Comparison of ENCODE assay signal across 27 cellular contexts in the genomic region with DNA sequence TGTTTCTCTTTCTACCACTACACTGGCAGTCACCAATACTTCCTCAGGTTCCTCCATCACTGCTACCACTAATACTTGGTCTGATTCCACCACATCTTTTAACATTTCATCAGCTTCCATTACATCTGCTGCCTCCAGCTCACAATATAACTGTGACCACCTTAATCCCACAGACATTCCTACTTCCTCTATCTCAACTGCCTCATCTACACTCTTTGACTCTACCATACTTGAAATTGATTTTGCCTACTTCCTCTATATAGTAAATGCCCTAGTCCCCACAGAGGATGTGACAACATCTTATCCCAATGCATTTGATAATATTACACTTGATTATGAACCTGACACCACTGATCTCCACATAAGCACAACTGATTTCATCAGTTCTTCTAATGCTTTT. TPM values are rescaled to one million over a fixed set of nuclear protein-coding genes. Genes with fewer than 3 reads are reported as not detected.
"Had no signal": no experiment of that assay in that cellular context is flagged by ENCODE, and none has a peak within 500 bp of the region (broad histone marks: within the 10 kb centered on the region; RNA-seq: fewer than 3 reads in every experiment).

No MANE protein-coding gene starts in this region.

- FAIRE-seq: islet of Langerhans had no signal

- DNase-seq: effector memory CD8-positive, alpha-beta T cell; gastrocnemius medialis; heart right ventricle; hypothalamus; mammary epithelial cell; naive thymus-derived CD4-positive, alpha-beta T cell; psoas muscle; retina; right lobe of liver; stimulated activated CD4-positive, alpha-beta T cell treated with anti-CD3 and anti-CD28 coated beads, Interleukin-4, amount 100 ng/mL, for 1 hour; stimulated activated CD8-positive, alpha-beta memory T cell treated with anti-CD3 and anti-CD28 coated beads, Interleukin-4, amount 100 ng/mL, for 48 hours; tibial artery; upper lobe of left lung; uterus had no signal

- H3K4me1 ChIP-seq: esophagus muscularis mucosa, gastrocnemius medialis, heart right ventricle, psoas muscle, right lobe of liver, tibial artery, upper lobe of left lung, uterus had no signal

- H3K27me3 ChIP-seq: esophagus muscularis mucosa, gastrocnemius medialis, heart right ventricle, neutrophil, right lobe of liver, tibial artery, upper lobe of left lung, uterus had no signal

- H3K27ac ChIP-seq: epithelial cell of prostate, esophagus muscularis mucosa, gastrocnemius medialis, heart right ventricle, neutrophil, psoas muscle, right lobe of liver, tibial artery, upper lobe of left lung, uterus had no signal

- ATAC-seq: effector memory CD8-positive, alpha-beta T cell; gastrocnemius medialis; heart right ventricle; left lobe of liver; naive thymus-derived CD4-positive, alpha-beta T cell; psoas muscle; right lobe of liver; stimulated activated effector memory CD8-positive, alpha-beta T cell treated with anti-CD3 and anti-CD28 coated beads, Interleukin-12 subunit alpha, Interleukin-12 subunit beta, amount 100 ng/mL, for 72 hours had no signal

- H3K9me3 ChIP-seq: gastrocnemius medialis, neutrophil, psoas muscle, right lobe of liver, tibial artery, upper lobe of left lung, uterus had no signal

- H3K36me3 ChIP-seq: esophagus muscularis mucosa, gastrocnemius medialis, heart right ventricle, neutrophil, right lobe of liver, tibial artery, upper lobe of left lung, uterus had no signal

- H3K4me3 ChIP-seq: esophagus muscularis mucosa, gastrocnemius medialis, heart right ventricle, psoas muscle, right lobe of liver, tibial artery, upper lobe of left lung, uterus had no signal

RNA-seq across cellular contexts. Expression of a gene that starts 29.0 kb away (rescaled TPM):
- total RNA-seq: esophagus muscularis mucosa; fibroblast of villous mesenchyme; gastrocnemius medialis; heart right ventricle; mammary epithelial cell; mesenteric fat pad; naive thymus-derived CD4-positive, alpha-beta T cell; osteoblast; psoas muscle; temporal lobe; upper lobe of left lung; uterus had no signal
- polyA plus RNA-seq: heart right ventricle; mammary epithelial cell; naive thymus-derived CD4-positive, alpha-beta T cell; neural cell; psoas muscle had no signal

RNA-seq across cellular contexts. Expression of a gene that starts 43.9 kb away (rescaled TPM):
- total RNA-seq: esophagus muscularis mucosa; fibroblast of villous mesenchyme; gastrocnemius medialis; heart right ventricle; left lobe of liver; lower leg skin; mammary epithelial cell; mesenteric fat pad; mononuclear cell; naive thymus-derived CD4-positive, alpha-beta T cell; osteoblast; psoas muscle; right lobe of liver; temporal lobe; upper lobe of left lung; uterus had no signal
- polyA plus RNA-seq: heart right ventricle; mammary epithelial cell; naive thymus-derived CD4-positive, alpha-beta T cell; neural cell; psoas muscle had no signal

RNA-seq across cellular contexts. Expression of a gene that starts 45.2 kb away (rescaled TPM):
- total RNA-seq: esophagus muscularis mucosa; fibroblast of villous mesenchyme; gastrocnemius medialis; heart right ventricle; left lobe of liver; mammary epithelial cell; mesenteric fat pad; mononuclear cell; naive thymus-derived CD4-positive, alpha-beta T cell; osteoblast; psoas muscle; right lobe of liver; temporal lobe; upper lobe of left lung; uterus had no signal
- polyA plus RNA-seq: heart right ventricle; mammary epithelial cell; naive thymus-derived CD4-positive, alpha-beta T cell; neural cell; psoas muscle had no signal
